In the genomic region with DNA sequence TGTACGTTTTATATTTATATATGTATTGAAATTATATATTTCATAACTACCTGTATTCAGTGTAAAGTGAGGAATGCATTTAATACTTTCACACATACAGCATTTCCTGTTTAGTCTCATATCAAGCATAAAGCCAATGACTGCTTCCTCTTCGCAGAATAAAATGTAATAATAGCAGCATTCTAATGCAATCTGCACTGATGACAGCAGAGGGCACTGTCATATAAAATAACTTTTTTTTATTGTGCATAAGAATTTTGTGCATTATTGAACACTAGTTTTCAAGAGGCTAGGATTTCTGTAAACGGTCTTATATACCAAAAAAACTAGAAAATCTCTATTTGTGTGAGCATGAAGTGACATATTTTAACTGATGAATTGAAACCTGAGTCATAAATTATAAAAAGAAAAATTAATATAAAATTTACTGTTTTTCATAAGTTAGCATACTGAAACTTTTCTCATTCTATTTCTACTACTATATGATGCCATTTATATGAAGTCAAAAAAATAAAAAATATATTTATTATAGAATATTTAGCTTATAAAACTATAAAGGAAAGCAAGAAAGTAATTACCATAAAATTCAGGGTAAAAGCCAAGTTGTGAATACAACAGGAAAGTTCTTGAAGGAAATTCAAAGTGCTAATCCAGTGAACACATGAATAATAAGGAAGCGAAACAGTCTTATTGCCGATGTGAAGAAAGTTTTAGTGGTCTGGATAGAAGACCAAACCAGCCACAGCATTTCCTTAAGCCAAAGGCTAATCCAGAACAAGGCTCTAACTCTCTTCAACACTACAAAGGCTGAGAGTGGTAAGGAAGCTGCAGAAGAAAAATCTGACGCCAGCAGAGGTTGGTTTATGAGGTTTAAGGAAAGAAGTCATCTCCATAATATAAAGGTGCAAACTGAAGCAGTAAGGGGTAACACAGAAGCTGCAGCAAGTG, we compare ENCODE assay signal across 8 cellular contexts.
DNase-seq lines count a peak whose midpoint lies in the region; ATAC-seq lines count a peak whose summit lies in the region.

No MANE protein-coding gene starts in this region.

- peak; percentile 50 for DNase-seq in AG20443 (ENCODE audit: low spot score)
- DNase-seq in NCI-H345 (lab: John Stamatoyannopoulos, UW), result peak; percentile 12
- peak; percentile 33 for DNase-seq in activated T-cell treated with anti-CD3 and anti-CD28 coated beads for 24 hours (ENCODE audit: low read depth)
- DNase-seq in fibroblast of the conjunctiva (ENCODE audit: low read depth), result peak; percentile 17
- DNase-seq in pons (ENCODE audit: low spot score), result peak; percentile 53
- no peak for DNase-seq in NCI-H187 (lab: John Stamatoyannopoulos, UW)

- ATAC-seq in GM18498 (IDR thresholded peaks at IDR 0.05; ENCODE audit: unreplicated experiment) (peak; percentile 66), HG03039 (IDR thresholded peaks at IDR 0.05; ENCODE audit: unreplicated experiment) (peak; percentile 57)

Comparison
In these comparisons a context has a peak if more than half of its experiments do, and no peak if none do; other contexts are left out.
1. DNase-seq: peak in AG20443 (single experiment), NCI-H345 (single experiment), activated T-cell treated with anti-CD3 and anti-CD28 coated beads for 24 hours (single experiment), fibroblast of the conjunctiva (single experiment) and pons (single experiment); none in NCI-H187 (0 of 2).